Comparison of ENCODE assay signal across 1 cellular context in the genomic region with DNA sequence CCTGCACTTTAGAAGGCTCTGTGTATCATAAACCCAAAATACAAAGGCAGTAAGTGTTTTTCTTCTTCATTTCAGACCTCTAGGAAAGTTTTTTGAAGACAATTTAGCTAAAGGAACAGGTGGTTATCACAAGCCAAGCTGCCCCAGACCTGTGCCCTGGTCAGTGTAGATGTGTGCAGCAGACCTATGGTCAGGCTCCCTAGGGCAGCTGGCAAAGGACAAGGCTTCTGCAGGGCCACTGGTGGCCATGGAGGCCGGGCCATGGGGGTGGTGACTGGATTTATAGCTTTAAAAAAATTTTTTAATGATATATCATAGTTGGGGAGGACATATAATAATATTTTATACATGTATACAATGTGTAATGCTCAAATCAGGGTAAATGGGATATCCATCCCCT.
TF ChIP-seq lines count a peak whose summit lies in the region.

No MANE protein-coding gene starts in this region.

TF ChIP-seq in HepG2, 621 proteins besides CTCF, POLR2A, EP300 and RAD21:
- 0 out of 2 replicates have a peak, but pooled peaks have one; percentile 22 for TF ChIP-seq POLR2AphosphoS5 (IDR thresholded peaks at IDR 0.05; ENCODE audit: low read depth, low read length)
- no peak for TF ChIP-seq HMG20B (CRISPR knock-in tag; conservative IDR thresholded peaks at IDR 0.05)
